Comparison of ENCODE assay signal across 1 cellular context in the genomic region with DNA sequence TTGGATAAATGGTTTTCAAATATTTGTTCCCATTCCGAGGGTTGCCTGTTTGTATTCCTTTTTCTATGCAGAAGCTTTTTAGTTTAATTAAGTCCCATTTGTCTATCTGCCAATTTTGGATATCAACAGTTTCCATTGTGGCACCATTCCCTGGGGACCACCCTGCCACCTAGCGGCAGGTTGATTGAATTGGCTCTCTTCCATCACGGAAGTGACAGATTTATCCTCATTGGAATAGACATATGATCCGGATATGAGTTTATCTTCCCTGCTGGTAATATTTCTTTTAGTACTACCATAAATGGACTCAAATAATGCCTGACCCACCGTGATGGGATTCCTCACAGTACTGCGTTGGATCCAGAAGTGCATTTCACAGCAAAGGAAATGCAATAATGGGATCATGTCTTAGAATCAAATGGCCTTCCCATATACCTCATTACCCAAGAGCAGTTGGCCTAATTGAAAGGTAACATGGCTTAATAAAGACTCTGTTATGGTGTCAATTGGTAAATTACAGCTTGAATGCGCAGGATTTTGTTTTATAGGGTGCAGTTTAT.
TF ChIP-seq lines count a peak whose summit lies in the region.

No MANE protein-coding gene starts in this region.

TF ChIP-seq in GM23338, 12 proteins besides CTCF, POLR2A, EP300 and RAD21 (continued from another document):
- TF ChIP-seq, protein P1, sequence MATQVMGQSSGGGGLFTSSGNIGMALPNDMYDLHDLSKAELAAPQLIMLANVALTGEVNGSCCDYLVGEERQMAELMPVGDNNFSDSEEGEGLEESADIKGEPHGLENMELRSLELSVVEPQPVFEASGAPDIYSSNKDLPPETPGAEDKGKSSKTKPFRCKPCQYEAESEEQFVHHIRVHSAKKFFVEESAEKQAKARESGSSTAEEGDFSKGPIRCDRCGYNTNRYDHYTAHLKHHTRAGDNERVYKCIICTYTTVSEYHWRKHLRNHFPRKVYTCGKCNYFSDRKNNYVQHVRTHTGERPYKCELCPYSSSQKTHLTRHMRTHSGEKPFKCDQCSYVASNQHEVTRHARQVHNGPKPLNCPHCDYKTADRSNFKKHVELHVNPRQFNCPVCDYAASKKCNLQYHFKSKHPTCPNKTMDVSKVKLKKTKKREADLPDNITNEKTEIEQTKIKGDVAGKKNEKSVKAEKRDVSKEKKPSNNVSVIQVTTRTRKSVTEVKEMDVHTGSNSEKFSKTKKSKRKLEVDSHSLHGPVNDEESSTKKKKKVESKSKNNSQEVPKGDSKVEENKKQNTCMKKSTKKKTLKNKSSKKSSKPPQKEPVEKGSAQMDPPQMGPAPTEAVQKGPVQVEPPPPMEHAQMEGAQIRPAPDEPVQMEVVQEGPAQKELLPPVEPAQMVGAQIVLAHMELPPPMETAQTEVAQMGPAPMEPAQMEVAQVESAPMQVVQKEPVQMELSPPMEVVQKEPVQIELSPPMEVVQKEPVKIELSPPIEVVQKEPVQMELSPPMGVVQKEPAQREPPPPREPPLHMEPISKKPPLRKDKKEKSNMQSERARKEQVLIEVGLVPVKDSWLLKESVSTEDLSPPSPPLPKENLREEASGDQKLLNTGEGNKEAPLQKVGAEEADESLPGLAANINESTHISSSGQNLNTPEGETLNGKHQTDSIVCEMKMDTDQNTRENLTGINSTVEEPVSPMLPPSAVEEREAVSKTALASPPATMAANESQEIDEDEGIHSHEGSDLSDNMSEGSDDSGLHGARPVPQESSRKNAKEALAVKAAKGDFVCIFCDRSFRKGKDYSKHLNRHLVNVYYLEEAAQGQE (IDR thresholded peaks at IDR 0.05; ENCODE audit: unreplicated experiment): no peak
- TF ChIP-seq, protein P2, sequence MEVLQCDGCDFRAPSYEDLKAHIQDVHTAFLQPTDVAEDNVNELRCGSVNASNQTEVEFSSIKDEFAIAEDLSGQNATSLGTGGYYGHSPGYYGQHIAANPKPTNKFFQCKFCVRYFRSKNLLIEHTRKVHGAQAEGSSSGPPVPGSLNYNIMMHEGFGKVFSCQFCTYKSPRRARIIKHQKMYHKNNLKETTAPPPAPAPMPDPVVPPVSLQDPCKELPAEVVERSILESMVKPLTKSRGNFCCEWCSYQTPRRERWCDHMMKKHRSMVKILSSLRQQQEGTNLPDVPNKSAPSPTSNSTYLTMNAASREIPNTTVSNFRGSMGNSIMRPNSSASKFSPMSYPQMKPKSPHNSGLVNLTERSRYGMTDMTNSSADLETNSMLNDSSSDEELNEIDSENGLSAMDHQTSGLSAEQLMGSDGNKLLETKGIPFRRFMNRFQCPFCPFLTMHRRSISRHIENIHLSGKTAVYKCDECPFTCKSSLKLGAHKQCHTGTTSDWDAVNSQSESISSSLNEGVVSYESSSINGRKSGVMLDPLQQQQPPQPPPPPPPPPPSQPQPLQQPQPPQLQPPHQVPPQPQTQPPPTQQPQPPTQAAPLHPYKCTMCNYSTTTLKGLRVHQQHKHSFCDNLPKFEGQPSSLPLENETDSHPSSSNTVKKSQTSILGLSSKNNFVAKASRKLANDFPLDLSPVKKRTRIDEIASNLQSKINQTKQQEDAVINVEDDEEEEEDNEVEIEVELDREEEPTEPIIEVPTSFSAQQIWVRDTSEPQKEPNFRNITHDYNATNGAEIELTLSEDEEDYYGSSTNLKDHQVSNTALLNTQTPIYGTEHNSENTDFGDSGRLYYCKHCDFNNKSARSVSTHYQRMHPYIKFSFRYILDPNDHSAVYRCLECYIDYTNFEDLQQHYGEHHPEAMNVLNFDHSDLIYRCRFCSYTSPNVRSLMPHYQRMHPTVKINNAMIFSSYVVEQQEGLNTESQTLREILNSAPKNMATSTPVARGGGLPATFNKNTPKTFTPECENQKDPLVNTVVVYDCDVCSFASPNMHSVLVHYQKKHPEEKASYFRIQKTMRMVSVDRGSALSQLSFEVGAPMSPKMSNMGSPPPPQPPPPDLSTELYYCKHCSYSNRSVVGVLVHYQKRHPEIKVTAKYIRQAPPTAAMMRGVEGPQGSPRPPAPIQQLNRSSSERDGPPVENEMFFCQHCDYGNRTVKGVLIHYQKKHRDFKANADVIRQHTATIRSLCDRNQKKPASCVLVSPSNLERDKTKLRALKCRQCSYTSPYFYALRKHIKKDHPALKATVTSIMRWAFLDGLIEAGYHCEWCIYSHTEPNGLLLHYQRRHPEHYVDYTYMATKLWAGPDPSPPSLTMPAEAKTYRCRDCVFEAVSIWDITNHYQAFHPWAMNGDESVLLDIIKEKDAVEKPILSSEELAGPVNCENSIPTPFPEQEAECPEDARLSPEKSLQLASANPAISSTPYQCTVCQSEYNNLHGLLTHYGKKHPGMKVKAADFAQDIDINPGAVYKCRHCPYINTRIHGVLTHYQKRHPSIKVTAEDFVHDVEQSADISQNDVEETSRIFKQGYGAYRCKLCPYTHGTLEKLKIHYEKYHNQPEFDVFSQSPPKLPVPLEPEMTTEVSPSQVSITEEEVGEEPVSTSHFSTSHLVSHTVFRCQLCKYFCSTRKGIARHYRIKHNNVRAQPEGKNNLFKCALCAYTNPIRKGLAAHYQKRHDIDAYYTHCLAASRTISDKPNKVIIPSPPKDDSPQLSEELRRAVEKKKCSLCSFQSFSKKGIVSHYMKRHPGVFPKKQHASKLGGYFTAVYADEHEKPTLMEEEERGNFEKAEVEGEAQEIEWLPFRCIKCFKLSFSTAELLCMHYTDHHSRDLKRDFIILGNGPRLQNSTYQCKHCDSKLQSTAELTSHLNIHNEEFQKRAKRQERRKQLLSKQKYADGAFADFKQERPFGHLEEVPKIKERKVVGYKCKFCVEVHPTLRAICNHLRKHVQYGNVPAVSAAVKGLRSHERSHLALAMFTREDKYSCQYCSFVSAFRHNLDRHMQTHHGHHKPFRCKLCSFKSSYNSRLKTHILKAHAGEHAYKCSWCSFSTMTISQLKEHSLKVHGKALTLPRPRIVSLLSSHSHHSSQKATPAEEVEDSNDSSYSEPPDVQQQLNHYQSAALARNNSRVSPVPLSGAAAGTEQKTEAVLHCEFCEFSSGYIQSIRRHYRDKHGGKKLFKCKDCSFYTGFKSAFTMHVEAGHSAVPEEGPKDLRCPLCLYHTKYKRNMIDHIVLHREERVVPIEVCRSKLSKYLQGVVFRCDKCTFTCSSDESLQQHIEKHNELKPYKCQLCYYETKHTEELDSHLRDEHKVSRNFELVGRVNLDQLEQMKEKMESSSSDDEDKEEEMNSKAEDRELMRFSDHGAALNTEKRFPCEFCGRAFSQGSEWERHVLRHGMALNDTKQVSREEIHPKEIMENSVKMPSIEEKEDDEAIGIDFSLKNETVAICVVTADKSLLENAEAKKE (CRISPR knock-in tag; IDR thresholded peaks at IDR 0.05): no peak
- TF ChIP-seq CREB1 (CRISPR knock-in tag; IDR thresholded peaks at IDR 0.05; ENCODE audit: low read depth) (no peak), JUNB (IDR thresholded peaks at IDR 0.05; ENCODE audit: unreplicated experiment) (no peak)
TF ChIP-seq in GM23338: peak in this region for 0.
